ENCODE assay signal across 1 cellular context in genomic region chr7:157818701-157819516, GRCh38.
TF ChIP-seq lines count a peak whose summit lies in the region.

No MANE protein-coding gene starts in this region.

TF ChIP-seq in H1, 55 proteins besides CTCF, POLR2A, EP300 and RAD21 (continued from another document):
- TF ChIP-seq USF2 (IDR thresholded peaks at IDR 0.05; ENCODE audit: low read length) (no peak), RFX5 (IDR thresholded peaks at IDR 0.05; ENCODE audit: borderline replicate concordance, low read depth, low read length) (no peak), FOSL1 (IDR thresholded peaks at IDR 0.05; ENCODE audit: insufficient read depth, low read depth, low read length) (no peak), KDM5A (IDR thresholded peaks at IDR 0.05; ENCODE audit: low read length) (no peak), ASH2L (IDR thresholded peaks at IDR 0.05; ENCODE audit: low read length) (no peak), CEBPB (IDR thresholded peaks at IDR 0.05; ENCODE audit: low read depth, low read length) (no peak), RNF2 (IDR thresholded peaks at IDR 0.05; ENCODE audit: borderline replicate concordance, low read depth, low read length, missing control alignments, poor library complexity, severe bottlenecking) (no peak), E2F6 (IDR thresholded peaks at IDR 0.05) (no peak), NANOG (IDR thresholded peaks at IDR 0.05; ENCODE audit: insufficient read depth, low read depth, low read length, poor library complexity, severe bottlenecking) (no peak), CHD2 (IDR thresholded peaks at IDR 0.05; ENCODE audit: low read length) (no peak), ATF3 (IDR thresholded peaks at IDR 0.05; ENCODE audit: insufficient read depth, low read depth, low read length) (no peak), SP1 (IDR thresholded peaks at IDR 0.05; ENCODE audit: low read depth, low read length) (no peak)
TF ChIP-seq in H1: peak in this region for 0.
